ENCODE assay signal across 13 cellular contexts in genomic region chr15:72196409-72197044, GRCh38. TPM values are rescaled to one million over a fixed set of nuclear protein-coding genes. Genes with fewer than 3 reads are reported as not detected.
DNase-seq lines count a peak whose midpoint lies in the region; ATAC-seq, FAIRE-seq and TF ChIP-seq lines count a peak whose summit lies in the region.
"Had no signal": no experiment of that assay in that cellular context is flagged by ENCODE, and none has a peak within 500 bp of the region (broad histone marks: within the 10 kb centered on the region; RNA-seq: fewer than 3 reads in every experiment).

No MANE protein-coding gene starts in this region.

- no peak overlapping the region for H3K4me3 Mint-ChIP-seq in activated CD4-positive, alpha-beta T cell treated with anti-CD3 and anti-CD28 coated beads, Interleukin-2, amount 10 ng/mL, durations not matched to agents 24 days and 14 days
- peak overlapping the region; percentile 4 for H3K4me3 Mint-ChIP-seq in activated T-helper 1 cell treated with anti-CD3 and anti-CD28 coated beads, Interleukin-12 subunit alpha, Interleukin-12 subunit beta, Interleukin-2, Interleukin-4 antibody, amounts not matched to agents 30 ng/mL and 10 ng/mL and 1 ng/mL, durations not matched to agents 14 hours and 24 hours and 36 hours

- DNase-seq in activated CD4-positive, alpha-beta T cell treated with anti-CD3 and anti-CD28 coated beads, Interleukin-2, amount 10 ng/mL, durations not matched to agents 24 days and 14 days: no peak
- no peak for DNase-seq in activated CD4-positive, alpha-beta T cell treated with anti-CD3 and anti-CD28 coated beads, Interleukin-2, amount 50 U/mL, for 4 hours
- DNase-seq in activated T-helper 1 cell treated with anti-CD3 and anti-CD28 coated beads, Interleukin-12 subunit alpha, Interleukin-12 subunit beta, Interleukin-2, Interleukin-4 antibody, amounts not matched to agents 30 ng/mL and 10 ng/mL and 1 ng/mL, durations not matched to agents 14 hours and 24 hours and 36 hours (ENCODE audit: low spot score): no peak
- DNase-seq in keratinocyte (ENCODE audit: low read depth, low spot score): no peak
- DNase-seq in thoracic aorta (ENCODE audit: low spot score): no peak
- no peak for DNase-seq in NCI-H524 (lab: John Stamatoyannopoulos, UW)
- DNase-seq in NCI-H146 (lab: John Stamatoyannopoulos, UW): no peak
- DNase-seq: brain microvascular endothelial cell, GDM1, NCI-H446 treated with DMSO at 0.1 percent for 48 hours had no signal

- H3K27me3 ChIP-seq in keratinocyte (ENCODE audit: control insufficient read depth, extremely low read depth, insufficient read depth, low read length): no peaks in the 10 kb centered on the region
- no peaks in the 10 kb centered on the region for H3K27me3 ChIP-seq in thoracic aorta (replicated peaks; ENCODE audit: insufficient read depth)
- H3K27me3 ChIP-seq: brain microvascular endothelial cell had no signal

- peaks cover 60% of the 10 kb centered on the region for H3K4me1 ChIP-seq in keratinocyte (ENCODE audit: control insufficient read depth, extremely low read depth, insufficient read depth, low read length)
- no peaks in the 10 kb centered on the region for H3K4me1 ChIP-seq in thoracic aorta (ENCODE audit: control insufficient read depth in 1 of 2, low read depth in 2 of 2)
- H3K4me1 ChIP-seq: HAP-1 had no signal

- FAIRE-seq in keratinocyte (lab: Jason Lieb, UNC): no peak

- H3K27ac Mint-ChIP-seq in activated CD4-positive, alpha-beta T cell treated with anti-CD3 and anti-CD28 coated beads, Interleukin-2, amount 10 ng/mL, durations not matched to agents 24 days and 14 days: peak overlapping the region; percentile 20
- no peak overlapping the region for H3K27ac Mint-ChIP-seq in activated T-helper 1 cell treated with anti-CD3 and anti-CD28 coated beads, Interleukin-12 subunit alpha, Interleukin-12 subunit beta, Interleukin-2, Interleukin-4 antibody, amounts not matched to agents 30 ng/mL and 10 ng/mL and 1 ng/mL, durations not matched to agents 14 hours and 24 hours and 36 hours

- H3K27me3 Mint-ChIP-seq in activated CD4-positive, alpha-beta T cell treated with anti-CD3 and anti-CD28 coated beads, Interleukin-2, amount 10 ng/mL, durations not matched to agents 24 days and 14 days: peaks cover 19% of the 10 kb centered on the region
- H3K27me3 Mint-ChIP-seq in activated T-helper 1 cell treated with anti-CD3 and anti-CD28 coated beads, Interleukin-12 subunit alpha, Interleukin-12 subunit beta, Interleukin-2, Interleukin-4 antibody, amounts not matched to agents 30 ng/mL and 10 ng/mL and 1 ng/mL, durations not matched to agents 14 hours and 24 hours and 36 hours (ENCODE audit: insufficient read depth): peaks cover 19% of the 10 kb centered on the region

- H4K20me1 ChIP-seq in keratinocyte (ENCODE audit: control insufficient read depth, extremely low read depth, insufficient read depth, low read length): peaks cover 26% of the 10 kb centered on the region

- H3K36me3 Mint-ChIP-seq in activated CD4-positive, alpha-beta T cell treated with anti-CD3 and anti-CD28 coated beads, Interleukin-2, amount 10 ng/mL, durations not matched to agents 24 days and 14 days (ENCODE audit: low read depth): peaks cover 40% of the 10 kb centered on the region
- peaks cover 31% of the 10 kb centered on the region for H3K36me3 Mint-ChIP-seq in activated T-helper 1 cell treated with anti-CD3 and anti-CD28 coated beads, Interleukin-12 subunit alpha, Interleukin-12 subunit beta, Interleukin-2, Interleukin-4 antibody, amounts not matched to agents 30 ng/mL and 10 ng/mL and 1 ng/mL, durations not matched to agents 14 hours and 24 hours and 36 hours (ENCODE audit: low read depth)

- peak overlapping the region; percentile 81 for H3K4me2 ChIP-seq in keratinocyte (ENCODE audit: control insufficient read depth, extremely low read depth, insufficient read depth, low read depth, low read length)

- H3K4me3 ChIP-seq in keratinocyte (ENCODE audit: control insufficient read depth in 2 of 3, extremely low read depth in 1 of 3, insufficient read depth in 2 of 3, low read depth in 1 of 3, low read length in 3 of 3) (peak overlapping the region; percentile 32 to 68 (median 60)), thoracic aorta (peak overlapping the region; percentile 73)
- H3K4me3 ChIP-seq: HAP-1, mucosa of descending colon had no signal

- ATAC-seq in thoracic aorta (ENCODE audit: insufficient number of reproducible peaks, low FRiP score, low read depth): no peak
- ATAC-seq in GM18511 (IDR thresholded peaks at IDR 0.05; ENCODE audit: unreplicated experiment): no peak

- H3K27ac ChIP-seq in keratinocyte (ENCODE audit: control insufficient read depth, insufficient read depth, low read length) (peak overlapping the region; percentile 58), thoracic aorta (no peak overlapping the region)
- H3K27ac ChIP-seq: brain microvascular endothelial cell had no signal

- H3K9me3 Mint-ChIP-seq in activated CD4-positive, alpha-beta T cell treated with anti-CD3 and anti-CD28 coated beads, Interleukin-2, amount 10 ng/mL, durations not matched to agents 24 days and 14 days: no peaks in the 10 kb centered on the region
- H3K9me3 Mint-ChIP-seq in activated T-helper 1 cell treated with anti-CD3 and anti-CD28 coated beads, Interleukin-12 subunit alpha, Interleukin-12 subunit beta, Interleukin-2, Interleukin-4 antibody, amounts not matched to agents 30 ng/mL and 10 ng/mL and 1 ng/mL, durations not matched to agents 14 hours and 24 hours and 36 hours: no peaks in the 10 kb centered on the region

- peaks cover 17% of the 10 kb centered on the region for H3K4me1 Mint-ChIP-seq in activated CD4-positive, alpha-beta T cell treated with anti-CD3 and anti-CD28 coated beads, Interleukin-2, amount 10 ng/mL, durations not matched to agents 24 days and 14 days
- H3K4me1 Mint-ChIP-seq in activated T-helper 1 cell treated with anti-CD3 and anti-CD28 coated beads, Interleukin-12 subunit alpha, Interleukin-12 subunit beta, Interleukin-2, Interleukin-4 antibody, amounts not matched to agents 30 ng/mL and 10 ng/mL and 1 ng/mL, durations not matched to agents 14 hours and 24 hours and 36 hours (ENCODE audit: low read depth): peaks cover 25% of the 10 kb centered on the region

- intact Hi-C loops in activated CD4-positive, alpha-beta T cell treated with anti-CD3 and anti-CD28 coated beads, Interleukin-2, amount 10 ng/mL, durations not matched to agents 24 days and 14 days (cut with micrococcal nuclease): loop anchor here (5.0 kb wide), 1 partner anchor 36 kb away; the partner anchor contains the start of gene PKM
- intact Hi-C loops in activated T-helper 1 cell treated with anti-CD3 and anti-CD28 coated beads, Interleukin-12 subunit alpha, Interleukin-12 subunit beta, Interleukin-2, Interleukin-4 antibody, amounts not matched to agents 30 ng/mL and 10 ng/mL and 1 ng/mL, durations not matched to agents 14 hours and 24 hours and 36 hours (cut with micrococcal nuclease): no loop called here

- dilution Hi-C loops in keratinocyte (cut with MboI; ENCODE audit: extremely low pct_ligation_motif_present, low sequenced_read_pairs): no loop called here

- no peak for TF ChIP-seq CTCF in keratinocyte (optimal IDR thresholded peaks at IDR 0.05 in 1 of 3, IDR thresholded peaks at IDR 0.05 in 1 of 3, conservative IDR thresholded peaks at IDR 0.05 in 1 of 3; ENCODE audit: extremely low read depth in 1 of 3, insufficient read depth in 2 of 3, low read length in 3 of 3)
- TF ChIP-seq CTCF in thoracic aorta (IDR thresholded peaks at IDR 0.05): no peak

- H3K79me2 ChIP-seq in keratinocyte (ENCODE audit: control insufficient read depth, insufficient read depth, low read length): peaks cover under 1% of the 10 kb centered on the region

- H3K9me3 ChIP-seq in keratinocyte (ENCODE audit: control insufficient read depth, low read depth, low read length): no peaks in the 10 kb centered on the region
- no peaks in the 10 kb centered on the region for H3K9me3 ChIP-seq in thoracic aorta
- H3K9me3 ChIP-seq: HAP-1, mucosa of descending colon had no signal

- H3K36me3 ChIP-seq in keratinocyte (ENCODE audit: control insufficient read depth in 2 of 2, extremely low read depth in 1 of 2, insufficient read depth in 2 of 2, low read length in 2 of 2) (peaks cover 23 to 32% of the 10 kb centered on the region in 2 experiments), thoracic aorta (peaks cover 26% of the 10 kb centered on the region)

- peaks cover 2% of the 10 kb centered on the region for H3K9me1 ChIP-seq in keratinocyte (ENCODE audit: control insufficient read depth, extremely low read depth, insufficient read depth, low read length)

- peak overlapping the region; percentile 65 for H3K9ac ChIP-seq in keratinocyte (ENCODE audit: control insufficient read depth, extremely low read depth, insufficient read depth, low read length)

- H2AFZ ChIP-seq in keratinocyte (ENCODE audit: control insufficient read depth, low read length): peak overlapping the region; percentile 13

RNA-seq across cellular contexts. Expression of gene GRAMD2A, which starts 1.1 kb away (rescaled TPM):
- 0.21 TPM in 1 of 2 replicates, not detected in the other for total RNA-seq in activated CD4-positive, alpha-beta T cell treated with anti-CD3 and anti-CD28 coated beads, Interleukin-2, amount 10 ng/mL, durations not matched to agents 24 days and 14 days
- total RNA-seq in activated T-helper 1 cell treated with anti-CD3 and anti-CD28 coated beads, Interleukin-12 subunit alpha, Interleukin-12 subunit beta, Interleukin-2, Interleukin-4 antibody, amounts not matched to agents 30 ng/mL and 10 ng/mL and 1 ng/mL, durations not matched to agents 14 hours and 24 hours and 36 hours: 0.21 TPM in 1 of 2 replicates, not detected in the other
- polyA plus RNA-seq in keratinocyte: 2.5 to 7.8 TPM (median 5.7 TPM) in 3 replicates
- polyA plus RNA-seq in keratinocyte (2011; ENCODE audit: low read depth): 2.1 TPM
- polyA plus RNA-seq in keratinocyte (2011; cell fraction: cytosol; rRNA removed): 4.8 and 5.3 TPM in 2 replicates
- 10.8 and 11.8 TPM in 2 replicates for polyA plus RNA-seq in keratinocyte (2011; cell fraction: nucleus; rRNA removed)
- 1.9 and 5.2 TPM in 2 replicates for polyA plus RNA-seq in keratinocyte (2012; ENCODE audit: low replicate concordance)
- 2.4 to 11.3 TPM (median 6.0 TPM) in 3 replicates for polyA minus RNA-seq in keratinocyte
- 3.3 TPM for polyA minus RNA-seq in keratinocyte (2011; cell fraction: cytosol; rRNA and poly(A)+ RNA removed)
- polyA minus RNA-seq in keratinocyte (2011; cell fraction: nucleus; rRNA and poly(A)+ RNA removed): 3.3 and 9.9 TPM in 2 replicates
- under 1 TPM in 1 of 2 donors, not detected in 1; 0.85 TPM for total RNA-seq in thoracic aorta

RNA-seq across cellular contexts. Expression of gene PKM, which starts 34.5 kb away (rescaled TPM):
- total RNA-seq in activated CD4-positive, alpha-beta T cell treated with anti-CD3 and anti-CD28 coated beads, Interleukin-2, amount 10 ng/mL, durations not matched to agents 24 days and 14 days: 2,437 and 2,525 TPM in 2 replicates
- total RNA-seq in activated T-helper 1 cell treated with anti-CD3 and anti-CD28 coated beads, Interleukin-12 subunit alpha, Interleukin-12 subunit beta, Interleukin-2, Interleukin-4 antibody, amounts not matched to agents 30 ng/mL and 10 ng/mL and 1 ng/mL, durations not matched to agents 14 hours and 24 hours and 36 hours: 2,409 and 2,442 TPM in 2 replicates
- 3,138 to 3,414 TPM (median 3,352 TPM) in 3 replicates for polyA plus RNA-seq in keratinocyte
- polyA plus RNA-seq in keratinocyte (2011; ENCODE audit: low read depth): 1,668 TPM
- 2,535 and 3,357 TPM in 2 replicates for polyA plus RNA-seq in keratinocyte (2011; cell fraction: cytosol; rRNA removed)
- polyA plus RNA-seq in keratinocyte (2011; cell fraction: nucleus; rRNA removed): 3,051 and 3,212 TPM in 2 replicates
- 1,288 and 3,147 TPM in 2 replicates for polyA plus RNA-seq in keratinocyte (2012; ENCODE audit: low replicate concordance)
- polyA minus RNA-seq in keratinocyte: 3,399 to 4,327 TPM (median 3,658 TPM) in 3 replicates
- 3,179 TPM for polyA minus RNA-seq in keratinocyte (2011; cell fraction: cytosol; rRNA and poly(A)+ RNA removed)
- polyA minus RNA-seq in keratinocyte (2011; cell fraction: nucleus; rRNA and poly(A)+ RNA removed): 1,903 and 2,240 TPM in 2 replicates
- total RNA-seq in thoracic aorta: 100 to 1,000 TPM; 515 to 544 TPM
